26 cellular contexts compared by ENCODE assay signal in genomic region chrX:41607264-41607832, GRCh38.
"Had no signal": no experiment of that assay in that cellular context is flagged by ENCODE, and none has a peak within 500 bp of the region (broad histone marks: within the 10 kb centered on the region; RNA-seq: fewer than 3 reads in every experiment).

No MANE protein-coding gene starts in this region.

- ATAC-seq: activated naive CD4-positive, alpha-beta T cell treated with anti-CD3 and anti-CD28 coated beads, Interleukin-2, amount 50 U/mL, for 72 hours; activated T-helper 17 cell treated with anti-CD3 and anti-CD28 coated beads, Interleukin-2, amount 50 U/mL, for 72 hours; effector memory CD8-positive, alpha-beta T cell; gastroesophageal sphincter; heart left ventricle; sciatic nerve; stimulated activated effector memory CD8-positive, alpha-beta T cell treated with anti-CD3 and anti-CD28 coated beads, Interleukin-12 subunit alpha, Interleukin-12 subunit beta, amount 100 ng/mL, for 72 hours had no signal

- H3K4me1 ChIP-seq: colonic mucosa, gastroesophageal sphincter, stomach, suprapubic skin, tibial nerve had no signal

- H3K9me3 Mint-ChIP-seq: activated naive CD4-positive, alpha-beta T cell treated with anti-CD3 and anti-CD28 coated beads, Interleukin-2, amount 50 U/mL, for 72 hours; activated T-helper 17 cell treated with anti-CD3 and anti-CD28 coated beads, Interleukin-2, amount 50 U/mL, for 72 hours; central memory CD8-positive, alpha-beta T cell; effector memory CD8-positive, alpha-beta T cell; naive B cell; stimulated activated effector memory CD8-positive, alpha-beta T cell treated with anti-CD3 and anti-CD28 coated beads, Interleukin-12 subunit alpha, Interleukin-12 subunit beta, amount 100 ng/mL, for 72 hours; T-helper 1 cell treated with Interleukin-12 subunit alpha and Interleukin-12 subunit beta and Interleukin-4 antibody, amounts not matched to agents 30 μg/mL and 1 μg/mL, for 36 hours had no signal

- H3K36me3 Mint-ChIP-seq: activated naive CD4-positive, alpha-beta T cell treated with anti-CD3 and anti-CD28 coated beads, Interleukin-2, amount 50 U/mL, for 72 hours; naive B cell had no signal

- H3K36me3 ChIP-seq: ascending aorta, colonic mucosa, suprapubic skin, tibial nerve had no signal

- FAIRE-seq: small intestine, urothelium cell line had no signal

- H3K27me3 Mint-ChIP-seq: activated T-helper 17 cell treated with anti-CD3 and anti-CD28 coated beads, Interleukin-2, amount 50 U/mL, for 72 hours; central memory CD8-positive, alpha-beta T cell; effector memory CD8-positive, alpha-beta T cell; naive B cell had no signal

- DNase-seq: activated CD4-positive, CD25-positive, alpha-beta regulatory T cell treated with anti-CD3 and anti-CD28 coated beads, Interleukin-2, amount 50 U/mL, for 72 hours; activated T-cell treated with anti-CD3 and anti-CD28 coated beads, Interleukin-2, amount 50 U/mL, for 1 hour; colonic mucosa; dorsolateral prefrontal cortex; effector memory CD8-positive, alpha-beta T cell; heart left ventricle; mesenchymal stem cell; naive B cell; occipital lobe; small intestine; stimulated activated CD4-positive, alpha-beta T cell treated with anti-CD3 and anti-CD28 coated beads, Interleukin-2, amount 100 ng/mL, for 24 hours; stomach; T1000 had no signal

- H3K4me1 Mint-ChIP-seq: activated T-helper 17 cell treated with anti-CD3 and anti-CD28 coated beads, Interleukin-2, amount 50 U/mL, for 72 hours; central memory CD8-positive, alpha-beta T cell; stimulated activated effector memory CD8-positive, alpha-beta T cell treated with anti-CD3 and anti-CD28 coated beads, Interleukin-12 subunit alpha, Interleukin-12 subunit beta, amount 100 ng/mL, for 72 hours had no signal

- H3K27me3 ChIP-seq: ascending aorta, colonic mucosa, gastroesophageal sphincter, stomach, suprapubic skin, tibial nerve had no signal

- H3K27ac Mint-ChIP-seq: activated naive CD4-positive, alpha-beta T cell treated with anti-CD3 and anti-CD28 coated beads, Interleukin-2, amount 50 U/mL, for 72 hours; activated T-helper 17 cell treated with anti-CD3 and anti-CD28 coated beads, Interleukin-2, amount 50 U/mL, for 72 hours; naive B cell; stimulated activated effector memory CD8-positive, alpha-beta T cell treated with anti-CD3 and anti-CD28 coated beads, Interleukin-12 subunit alpha, Interleukin-12 subunit beta, amount 100 ng/mL, for 72 hours; T-helper 1 cell treated with Interleukin-12 subunit alpha and Interleukin-12 subunit beta and Interleukin-4 antibody, amounts not matched to agents 30 μg/mL and 1 μg/mL, for 36 hours had no signal

- H3K9me3 ChIP-seq: ascending aorta, colonic mucosa, gastroesophageal sphincter, heart left ventricle, stomach, suprapubic skin, tibial nerve had no signal

- H3K27ac ChIP-seq: ascending aorta, colonic mucosa, dorsolateral prefrontal cortex, gastroesophageal sphincter, heart left ventricle, stomach, suprapubic skin, tibial nerve, VCaP had no signal

- H3K4me3 ChIP-seq: ascending aorta, colonic mucosa, dorsolateral prefrontal cortex, gastroesophageal sphincter, heart left ventricle, stomach, suprapubic skin, tibial nerve had no signal

- H3K4me3 Mint-ChIP-seq: activated T-helper 17 cell treated with anti-CD3 and anti-CD28 coated beads, Interleukin-2, amount 50 U/mL, for 72 hours; central memory CD8-positive, alpha-beta T cell; effector memory CD8-positive, alpha-beta T cell; naive B cell; neural crest cell; stimulated activated effector memory CD8-positive, alpha-beta T cell treated with anti-CD3 and anti-CD28 coated beads, Interleukin-12 subunit alpha, Interleukin-12 subunit beta, amount 100 ng/mL, for 72 hours; T-helper 1 cell treated with Interleukin-12 subunit alpha and Interleukin-12 subunit beta and Interleukin-4 antibody, amounts not matched to agents 30 μg/mL and 1 μg/mL, for 36 hours had no signal
